ENCODE assay signal across 2 cellular contexts in the genomic region with DNA sequence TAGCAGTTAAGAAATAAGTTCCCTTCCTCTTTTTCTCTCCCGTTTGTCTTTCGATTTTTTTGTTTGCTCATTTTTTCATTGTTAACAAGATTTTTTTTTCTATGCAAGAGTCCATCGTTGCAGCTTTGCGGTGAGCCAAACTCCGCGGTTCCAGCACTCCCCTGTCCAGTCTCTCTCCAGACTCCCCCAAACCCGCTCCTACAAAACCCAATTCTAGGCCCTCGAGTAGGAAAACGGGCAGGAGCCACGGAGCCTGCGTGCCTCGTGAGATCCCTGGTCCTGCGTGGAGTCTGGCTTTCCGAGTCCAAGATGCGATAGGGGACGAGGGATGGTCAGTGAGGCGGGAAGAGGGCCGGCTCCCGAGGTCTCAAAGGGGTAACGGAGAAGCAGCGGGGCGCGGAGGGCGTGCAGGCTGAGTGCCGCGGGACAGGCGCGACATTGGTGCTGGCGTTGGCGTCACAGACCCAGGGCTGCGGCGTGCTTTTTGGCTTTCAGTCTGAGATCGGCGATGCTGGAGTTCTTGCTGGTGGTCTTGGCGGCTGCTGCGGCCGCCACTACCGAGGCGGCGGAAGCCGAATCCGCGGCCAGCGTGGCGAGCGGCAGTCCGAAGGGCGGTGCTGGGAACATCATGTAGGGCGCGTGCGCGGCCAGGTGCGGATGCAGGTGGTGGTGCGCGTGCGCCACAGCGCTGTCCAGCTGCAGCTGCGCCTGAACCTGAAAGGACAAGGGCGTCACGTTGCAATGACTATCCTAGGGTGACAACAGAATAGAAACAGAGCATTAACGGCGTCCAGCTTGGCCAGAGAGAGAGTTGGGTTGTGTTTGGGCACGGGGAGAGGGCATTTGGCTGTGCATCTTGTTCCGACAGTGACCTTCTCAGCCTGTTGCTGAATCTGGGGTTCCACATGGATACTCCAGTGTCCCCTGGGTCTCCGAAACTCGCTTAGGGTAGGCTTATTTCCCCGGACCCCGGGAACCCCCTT.
TF ChIP-seq lines count a peak whose summit lies in the region.

No MANE protein-coding gene starts in this region.

TF ChIP-seq in HEK293, 187 proteins besides CTCF, POLR2A, EP300 and RAD21 (continued from another document):
- TF ChIP-seq ZNF501 (tag by site-specific recombination; IDR thresholded peaks at IDR 0.05) (0 out of 2 replicates have a peak, but pooled peaks have one; percentile 44), ZNF521 (tag by site-specific recombination; IDR thresholded peaks at IDR 0.05) (no peak), ZNF335 (tag by site-specific recombination; conservative IDR thresholded peaks at IDR 0.05) (peak; percentile 62)

TF ChIP-seq in WTC11, 78 proteins besides CTCF, POLR2A, EP300 and RAD21 (continued from another document and continues in another):
- TF ChIP-seq ZNF219 (CRISPR knock-in tag; IDR thresholded peaks at IDR 0.05; ENCODE audit: borderline replicate concordance) (peak; percentile 90; the same call in 1 of the 2 replicates), GTF2I (CRISPR knock-in tag; conservative IDR thresholded peaks at IDR 0.05) (no peak), ESRRA (CRISPR knock-in tag; IDR thresholded peaks at IDR 0.05; ENCODE audit: borderline replicate concordance) (peak; percentile 56; the same call in 1 of the 2 replicates), ATF1 (CRISPR knock-in tag; IDR thresholded peaks at IDR 0.05) (0 out of 2 replicates have a peak, but pooled peaks have one; percentile 51), RORB (CRISPR knock-in tag; IDR thresholded peaks at IDR 0.05) (no peak), ZNF532 (CRISPR knock-in tag; IDR thresholded peaks at IDR 0.05; ENCODE audit: borderline replicate concordance) (no peak), MYBL2 (CRISPR knock-in tag; IDR thresholded peaks at IDR 0.05) (no peak), ZNF423 (CRISPR knock-in tag; IDR thresholded peaks at IDR 0.05) (no peak), NR2C2 (CRISPR knock-in tag; IDR thresholded peaks at IDR 0.05) (0 out of 2 replicates have a peak, but pooled peaks have one; percentile 19), TEAD4 (CRISPR knock-in tag; IDR thresholded peaks at IDR 0.05) (no peak), ZNF396 (CRISPR knock-in tag; IDR thresholded peaks at IDR 0.05; ENCODE audit: borderline replicate concordance) (no peak), ZNF138 (CRISPR knock-in tag; conservative IDR thresholded peaks at IDR 0.05) (peak; percentile 73; the same call in 1 of the 2 replicates), NR1H2 (CRISPR knock-in tag; IDR thresholded peaks at IDR 0.05) (no peak), CREB1 (CRISPR knock-in tag; IDR thresholded peaks at IDR 0.05) (peak; percentile 76; the same call in 1 of the 2 replicates), ARID4B (CRISPR knock-in tag; IDR thresholded peaks at IDR 0.05; ENCODE audit: borderline replicate concordance) (peak; percentile 95), SP1 (CRISPR knock-in tag; conservative IDR thresholded peaks at IDR 0.05) (peak; percentile 45; the same call in 1 of the 2 replicates), ZNF263 (CRISPR knock-in tag; IDR thresholded peaks at IDR 0.05; ENCODE audit: low read depth) (no peak), OVOL2 (CRISPR knock-in tag; IDR thresholded peaks at IDR 0.05; ENCODE audit: borderline replicate concordance) (no peak), SMAD4 (CRISPR knock-in tag; IDR thresholded peaks at IDR 0.05) (0 out of 2 replicates have a peak, but pooled peaks have one; percentile 35), FOXK1 (CRISPR knock-in tag; IDR thresholded peaks at IDR 0.05) (peak; percentile 94), SOX15 (CRISPR knock-in tag; IDR thresholded peaks at IDR 0.05) (no peak), CREM (CRISPR knock-in tag; IDR thresholded peaks at IDR 0.05) (no peak), SMAD3 (CRISPR knock-in tag; IDR thresholded peaks at IDR 0.05; ENCODE audit: borderline replicate concordance) (peak; percentile 69; the same call in 1 of the 2 replicates), ZNF121 (CRISPR knock-in tag; IDR thresholded peaks at IDR 0.05) (peak; percentile 52; the same call in 1 of the 2 replicates), E2F1 (CRISPR knock-in tag; IDR thresholded peaks at IDR 0.05) (0 out of 2 replicates have a peak, but pooled peaks have one; percentile 22), ZNF317 (CRISPR knock-in tag; IDR thresholded peaks at IDR 0.05; ENCODE audit: borderline replicate concordance, low read depth) (no peak), HMGXB4 (CRISPR knock-in tag; IDR thresholded peaks at IDR 0.05) (no peak), USF2 (CRISPR knock-in tag; IDR thresholded peaks at IDR 0.05) (peak; percentile 54)
- TF ChIP-seq, protein P1, sequence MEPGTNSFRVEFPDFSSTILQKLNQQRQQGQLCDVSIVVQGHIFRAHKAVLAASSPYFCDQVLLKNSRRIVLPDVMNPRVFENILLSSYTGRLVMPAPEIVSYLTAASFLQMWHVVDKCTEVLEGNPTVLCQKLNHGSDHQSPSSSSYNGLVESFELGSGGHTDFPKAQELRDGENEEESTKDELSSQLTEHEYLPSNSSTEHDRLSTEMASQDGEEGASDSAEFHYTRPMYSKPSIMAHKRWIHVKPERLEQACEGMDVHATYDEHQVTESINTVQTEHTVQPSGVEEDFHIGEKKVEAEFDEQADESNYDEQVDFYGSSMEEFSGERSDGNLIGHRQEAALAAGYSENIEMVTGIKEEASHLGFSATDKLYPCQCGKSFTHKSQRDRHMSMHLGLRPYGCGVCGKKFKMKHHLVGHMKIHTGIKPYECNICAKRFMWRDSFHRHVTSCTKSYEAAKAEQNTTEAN (CRISPR knock-in tag; IDR thresholded peaks at IDR 0.05) = peak; percentile 87; the same call in 1 of the 2 replicates
- TF ChIP-seq, protein P2, sequence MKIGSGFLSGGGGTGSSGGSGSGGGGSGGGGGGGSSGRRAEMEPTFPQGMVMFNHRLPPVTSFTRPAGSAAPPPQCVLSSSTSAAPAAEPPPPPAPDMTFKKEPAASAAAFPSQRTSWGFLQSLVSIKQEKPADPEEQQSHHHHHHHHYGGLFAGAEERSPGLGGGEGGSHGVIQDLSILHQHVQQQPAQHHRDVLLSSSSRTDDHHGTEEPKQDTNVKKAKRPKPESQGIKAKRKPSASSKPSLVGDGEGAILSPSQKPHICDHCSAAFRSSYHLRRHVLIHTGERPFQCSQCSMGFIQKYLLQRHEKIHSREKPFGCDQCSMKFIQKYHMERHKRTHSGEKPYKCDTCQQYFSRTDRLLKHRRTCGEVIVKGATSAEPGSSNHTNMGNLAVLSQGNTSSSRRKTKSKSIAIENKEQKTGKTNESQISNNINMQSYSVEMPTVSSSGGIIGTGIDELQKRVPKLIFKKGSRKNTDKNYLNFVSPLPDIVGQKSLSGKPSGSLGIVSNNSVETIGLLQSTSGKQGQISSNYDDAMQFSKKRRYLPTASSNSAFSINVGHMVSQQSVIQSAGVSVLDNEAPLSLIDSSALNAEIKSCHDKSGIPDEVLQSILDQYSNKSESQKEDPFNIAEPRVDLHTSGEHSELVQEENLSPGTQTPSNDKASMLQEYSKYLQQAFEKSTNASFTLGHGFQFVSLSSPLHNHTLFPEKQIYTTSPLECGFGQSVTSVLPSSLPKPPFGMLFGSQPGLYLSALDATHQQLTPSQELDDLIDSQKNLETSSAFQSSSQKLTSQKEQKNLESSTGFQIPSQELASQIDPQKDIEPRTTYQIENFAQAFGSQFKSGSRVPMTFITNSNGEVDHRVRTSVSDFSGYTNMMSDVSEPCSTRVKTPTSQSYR (CRISPR knock-in tag; IDR thresholded peaks at IDR 0.05) = peak; percentile 87; the same call in 1 of the 2 replicates
- TF ChIP-seq, protein P3, sequence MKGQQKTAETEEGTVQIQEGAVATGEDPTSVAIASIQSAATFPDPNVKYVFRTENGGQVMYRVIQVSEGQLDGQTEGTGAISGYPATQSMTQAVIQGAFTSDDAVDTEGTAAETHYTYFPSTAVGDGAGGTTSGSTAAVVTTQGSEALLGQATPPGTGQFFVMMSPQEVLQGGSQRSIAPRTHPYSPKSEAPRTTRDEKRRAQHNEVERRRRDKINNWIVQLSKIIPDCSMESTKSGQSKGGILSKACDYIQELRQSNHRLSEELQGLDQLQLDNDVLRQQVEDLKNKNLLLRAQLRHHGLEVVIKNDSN (CRISPR knock-in tag; IDR thresholded peaks at IDR 0.05) = peak; percentile 63; the same call in 1 of the 2 replicates
- TF ChIP-seq, protein P4, sequence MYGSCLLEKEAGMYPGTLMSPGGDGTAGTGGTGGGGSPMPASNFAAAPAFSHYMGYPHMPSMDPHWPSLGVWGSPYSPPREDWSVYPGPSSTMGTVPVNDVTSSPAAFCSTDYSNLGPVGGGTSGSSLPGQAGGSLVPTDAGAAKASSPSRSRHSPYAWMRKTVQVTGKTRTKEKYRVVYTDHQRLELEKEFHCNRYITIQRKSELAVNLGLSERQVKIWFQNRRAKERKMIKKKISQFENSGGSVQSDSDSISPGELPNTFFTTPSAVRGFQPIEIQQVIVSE (CRISPR knock-in tag; IDR thresholded peaks at IDR 0.05; ENCODE audit: borderline replicate concordance) = no peak
